ENCODE assay signal across 16 cellular contexts in the genomic region with DNA sequence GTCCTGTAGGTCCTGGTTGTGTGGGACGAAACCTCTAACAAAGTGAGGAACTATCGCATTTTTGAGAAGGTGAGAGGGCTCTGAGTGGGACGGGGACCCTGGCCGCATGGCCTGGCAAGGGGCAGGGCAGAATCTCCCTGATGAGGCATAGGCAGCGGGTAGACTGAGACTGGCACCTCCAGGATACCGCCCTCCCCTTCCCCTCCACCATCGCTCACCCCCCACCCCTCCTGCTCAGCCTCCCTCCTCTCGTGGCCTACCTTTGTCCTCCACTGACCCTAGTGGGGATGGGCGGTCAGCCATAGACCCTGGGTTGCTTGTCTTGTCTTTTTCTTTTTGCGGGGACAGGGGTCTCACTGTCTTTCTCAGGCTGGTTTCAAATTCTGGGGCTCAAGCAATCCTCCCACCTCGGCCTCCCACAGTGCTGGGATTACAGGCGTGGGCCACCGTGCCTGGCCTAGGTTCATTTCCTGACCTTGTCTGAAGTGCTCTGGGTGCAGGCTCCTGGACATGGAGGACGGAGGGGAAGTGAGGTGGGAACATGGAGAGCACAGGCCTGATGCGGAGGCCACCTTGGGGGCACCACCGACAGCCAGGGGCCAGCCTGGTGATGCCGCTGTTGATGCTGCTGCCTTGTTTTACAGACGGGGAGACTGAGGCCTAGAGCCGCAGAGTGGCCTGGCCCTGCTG. TPM values are rescaled to one million over a fixed set of nuclear protein-coding genes. Genes with fewer than 3 reads are reported as not detected.
A peak's percentile ranks its signal among the peaks of the same experiment; 100 is the strongest.
DNase-seq lines count a peak whose midpoint lies in the region; ATAC-seq and TF ChIP-seq lines count a peak whose summit lies in the region.
"Had no signal": no experiment of that assay in that cellular context is flagged by ENCODE, and none has a peak within 500 bp of the region (broad histone marks: within the 10 kb centered on the region; RNA-seq: fewer than 3 reads in every experiment).

No MANE protein-coding gene starts in this region.

- no peak for DNase-seq in activated naive CD4-positive, alpha-beta T cell treated with anti-CD3 and anti-CD28 coated beads, Interleukin-2, amount 10 ng/mL, durations not matched to agents 7 days and 5 days
- DNase-seq in chondrocyte (ENCODE audit: low spot score) (peak; percentile 66), KG1 (lab: John Stamatoyannopoulos, UW) (no peak), NCI-H128 (lab: John Stamatoyannopoulos, UW; ENCODE audit: unreplicated experiment) (no peak)
- DNase-seq in stimulated activated effector memory CD8-positive, alpha-beta T cell treated with anti-CD3 and anti-CD28 coated beads, Interleukin-12 subunit alpha, Interleukin-12 subunit beta, amount 100 ng/mL, for 72 hours (ENCODE audit: low spot score in 2 of 2) = no peak
- DNase-seq: activated naive CD8-positive, alpha-beta T cell treated with anti-CD3 and anti-CD28 coated beads for 36 hours; colonic mucosa; DMS79; midbrain; stimulated activated CD4-positive, alpha-beta T cell treated with anti-CD3 and anti-CD28 coated beads, Interleukin-2, amount 100 ng/mL, for 48 hours; stimulated activated naive CD4-positive, alpha-beta T cell had no signal

- no peaks in the 10 kb centered on the region for H3K9me3 Mint-ChIP-seq in activated naive CD4-positive, alpha-beta T cell treated with anti-CD3 and anti-CD28 coated beads, Interleukin-2, amount 50 U/mL, for 24 hours
- no peaks in the 10 kb centered on the region for H3K9me3 Mint-ChIP-seq in activated naive CD4-positive, alpha-beta T cell treated with anti-CD3 and anti-CD28 coated beads, Interleukin-2, amount 10 ng/mL, durations not matched to agents 7 days and 5 days
- H3K9me3 Mint-ChIP-seq in chondrocyte (ENCODE audit: low read depth) = no peaks in the 10 kb centered on the region
- no peaks in the 10 kb centered on the region for H3K9me3 Mint-ChIP-seq in stimulated activated effector memory CD8-positive, alpha-beta T cell treated with anti-CD3 and anti-CD28 coated beads, Interleukin-12 subunit alpha, Interleukin-12 subunit beta, amount 100 ng/mL, for 72 hours
- H3K9me3 Mint-ChIP-seq: activated naive CD8-positive, alpha-beta T cell treated with anti-CD3 and anti-CD28 coated beads for 36 hours; H9 had no signal

- TF ChIP-seq CTCF in chondrocyte (IDR thresholded peaks at IDR 0.05) = no peak

- peak overlapping the region; percentile 65 for H3K27ac Mint-ChIP-seq in activated naive CD4-positive, alpha-beta T cell treated with anti-CD3 and anti-CD28 coated beads, Interleukin-2, amount 50 U/mL, for 24 hours
- no peak overlapping the region for H3K27ac Mint-ChIP-seq in activated naive CD4-positive, alpha-beta T cell treated with anti-CD3 and anti-CD28 coated beads, Interleukin-2, amount 10 ng/mL, durations not matched to agents 7 days and 5 days
- no peak overlapping the region for H3K27ac Mint-ChIP-seq in chondrocyte (ENCODE audit: unreplicated experiment)
- H3K27ac Mint-ChIP-seq in stimulated activated effector memory CD8-positive, alpha-beta T cell treated with anti-CD3 and anti-CD28 coated beads, Interleukin-12 subunit alpha, Interleukin-12 subunit beta, amount 100 ng/mL, for 72 hours = peak overlapping the region; percentile 78
- H3K27ac Mint-ChIP-seq: activated naive CD8-positive, alpha-beta T cell treated with anti-CD3 and anti-CD28 coated beads for 36 hours; H9 had no signal

- ATAC-seq in HG03066 (IDR thresholded peaks at IDR 0.05; ENCODE audit: low read depth, unreplicated experiment) (peak; percentile 13), HG02571 (IDR thresholded peaks at IDR 0.05; ENCODE audit: unreplicated experiment) (no peak)
- no peak for ATAC-seq in stimulated activated effector memory CD8-positive, alpha-beta T cell treated with anti-CD3 and anti-CD28 coated beads, Interleukin-12 subunit alpha, Interleukin-12 subunit beta, amount 100 ng/mL, for 72 hours
- ATAC-seq: psoas muscle had no signal

- no peaks in the 10 kb centered on the region for H3K27me3 Mint-ChIP-seq in activated naive CD4-positive, alpha-beta T cell treated with anti-CD3 and anti-CD28 coated beads, Interleukin-2, amount 50 U/mL, for 24 hours
- H3K27me3 Mint-ChIP-seq in activated naive CD4-positive, alpha-beta T cell treated with anti-CD3 and anti-CD28 coated beads, Interleukin-2, amount 10 ng/mL, durations not matched to agents 7 days and 5 days = no peaks in the 10 kb centered on the region
- H3K27me3 Mint-ChIP-seq in chondrocyte (ENCODE audit: low read depth) = no peaks in the 10 kb centered on the region
- H3K27me3 Mint-ChIP-seq: activated naive CD8-positive, alpha-beta T cell treated with anti-CD3 and anti-CD28 coated beads for 36 hours had no signal

- no peaks in the 10 kb centered on the region for H3K36me3 Mint-ChIP-seq in activated naive CD4-positive, alpha-beta T cell treated with anti-CD3 and anti-CD28 coated beads, Interleukin-2, amount 50 U/mL, for 24 hours
- peaks cover 42% of the 10 kb centered on the region for H3K36me3 Mint-ChIP-seq in activated naive CD4-positive, alpha-beta T cell treated with anti-CD3 and anti-CD28 coated beads, Interleukin-2, amount 10 ng/mL, durations not matched to agents 7 days and 5 days
- peaks cover 19% of the 10 kb centered on the region for H3K36me3 Mint-ChIP-seq in chondrocyte (ENCODE audit: low read depth)
- peaks cover 90% of the 10 kb centered on the region for H3K36me3 Mint-ChIP-seq in stimulated activated effector memory CD8-positive, alpha-beta T cell treated with anti-CD3 and anti-CD28 coated beads, Interleukin-12 subunit alpha, Interleukin-12 subunit beta, amount 100 ng/mL, for 72 hours

- CTCF ChIA-PET in activated naive CD4-positive, alpha-beta T cell treated with anti-CD3 and anti-CD28 coated beads, Interleukin-2, amount 10 ng/mL, durations not matched to agents 7 days and 5 days (lab: Charles Lee) = no interaction called here

- peaks cover 39% of the 10 kb centered on the region for H3K4me1 Mint-ChIP-seq in activated naive CD4-positive, alpha-beta T cell treated with anti-CD3 and anti-CD28 coated beads, Interleukin-2, amount 50 U/mL, for 24 hours
- H3K4me1 Mint-ChIP-seq in activated naive CD4-positive, alpha-beta T cell treated with anti-CD3 and anti-CD28 coated beads, Interleukin-2, amount 10 ng/mL, durations not matched to agents 7 days and 5 days = peaks cover 42% of the 10 kb centered on the region
- H3K4me1 Mint-ChIP-seq in chondrocyte (ENCODE audit: low read depth) = peaks cover 28% of the 10 kb centered on the region
- H3K4me1 Mint-ChIP-seq in stimulated activated effector memory CD8-positive, alpha-beta T cell treated with anti-CD3 and anti-CD28 coated beads, Interleukin-12 subunit alpha, Interleukin-12 subunit beta, amount 100 ng/mL, for 72 hours = peaks cover 56% of the 10 kb centered on the region

- no peak overlapping the region for H3K4me3 Mint-ChIP-seq in activated naive CD4-positive, alpha-beta T cell treated with anti-CD3 and anti-CD28 coated beads, Interleukin-2, amount 50 U/mL, for 24 hours
- no peak overlapping the region for H3K4me3 Mint-ChIP-seq in activated naive CD4-positive, alpha-beta T cell treated with anti-CD3 and anti-CD28 coated beads, Interleukin-2, amount 10 ng/mL, durations not matched to agents 7 days and 5 days
- H3K4me3 Mint-ChIP-seq in chondrocyte (ENCODE audit: unreplicated experiment) = no peak overlapping the region
- H3K4me3 Mint-ChIP-seq in stimulated activated effector memory CD8-positive, alpha-beta T cell treated with anti-CD3 and anti-CD28 coated beads, Interleukin-12 subunit alpha, Interleukin-12 subunit beta, amount 100 ng/mL, for 72 hours = no peak overlapping the region
- H3K4me3 Mint-ChIP-seq: activated naive CD8-positive, alpha-beta T cell treated with anti-CD3 and anti-CD28 coated beads for 36 hours; H9 had no signal

RNA-seq across cellular contexts. Expression of gene ADD1, which starts 10.5 kb away (rescaled TPM):
- 240 to 269 TPM (median 256 TPM) in 3 replicates for total RNA-seq in chondrocyte

RNA-seq across cellular contexts. Expression of gene SH3BP2, which starts 40.2 kb away (rescaled TPM):
- total RNA-seq in chondrocyte = 50.1 to 63.1 TPM (median 59.8 TPM) in 3 replicates

Comparison
In these comparisons a context has a peak if more than half of its experiments do, and no peak if none do; other contexts are left out.
1. H3K27ac Mint-ChIP-seq: peak in activated naive CD4-positive, alpha-beta T cell treated with anti-CD3 and anti-CD28 coated beads, Interleukin-2, amount 50 U/mL, for 24 hours (single experiment) and stimulated activated effector memory CD8-positive, alpha-beta T cell treated with anti-CD3 and anti-CD28 coated beads, Interleukin-12 subunit alpha, Interleukin-12 subunit beta, amount 100 ng/mL, for 72 hours (single experiment); none in activated naive CD4-positive, alpha-beta T cell treated with anti-CD3 and anti-CD28 coated beads, Interleukin-2, amount 10 ng/mL, durations not matched to agents 7 days and 5 days (single experiment) and chondrocyte (single experiment).